1 cellular context compared by ENCODE assay signal in genomic region chr1:26083246-26083645, GRCh38.
TF ChIP-seq lines count a peak whose summit lies in the region.

No MANE protein-coding gene starts in this region.

TF ChIP-seq in HCT116, 20 proteins besides CTCF, POLR2A, EP300 and RAD21 (continued from another document):
- TF ChIP-seq MAX (IDR thresholded peaks at IDR 0.05) (no peak), TCF7L2 (IDR thresholded peaks at IDR 0.05; ENCODE audit: borderline replicate concordance, extremely low read depth, insufficient read depth, insufficient read length) (no peak), ZNF274 (IDR thresholded peaks at IDR 0.05; ENCODE audit: low read depth, low read length) (no peak), CEBPB (IDR thresholded peaks at IDR 0.05; ENCODE audit: low read depth) (no peak), EZH2 (IDR thresholded peaks at IDR 0.05) (no peak), SRF (IDR thresholded peaks at IDR 0.05; ENCODE audit: low read depth) (no peak)
